8 cellular contexts compared by ENCODE assay signal in genomic region chr6:7313505-7314165, GRCh38. TPM values are rescaled to one million over a fixed set of nuclear protein-coding genes. Genes with fewer than 3 reads are reported as not detected.
DNase-seq lines count a peak whose midpoint lies in the region; ATAC-seq, FAIRE-seq and TF ChIP-seq lines count a peak whose summit lies in the region.

No MANE protein-coding gene starts in this region.

- H3K9me3 Mint-ChIP-seq in T-helper 1 cell treated with Interleukin-12 subunit alpha and Interleukin-12 subunit beta and Interleukin-4 antibody, amounts not matched to agents 30 μg/mL and 1 μg/mL, for 36 hours, result peaks cover 5% of the 10 kb centered on the region
- no peaks in the 10 kb centered on the region for H3K9me3 Mint-ChIP-seq in activated naive CD8-positive, alpha-beta T cell treated with anti-CD3 and anti-CD28 coated beads, Interleukin-2, amount 10 ng/mL, durations not matched to agents 7 days and 5 days

- 90% methylated on average over 14 of the region's 15 CpGs for WGBS in HepG2 (ENCODE audit: low lambda C conversion rate)
- 87 to 89% methylated on average over 15 of the region's 15 CpGs for WGBS in thyroid gland, 2 donors

- H3K4me1 ChIP-seq in HepG2 (ENCODE audit: insufficient read depth, low read length) (peaks cover 67% of the 10 kb centered on the region), thyroid gland (peaks cover 7 to 13% of the 10 kb centered on the region in 2 donors)

- DNase-seq in T-helper 1 cell (no peak), HepG2 (ENCODE audit: low spot score) (no peak), thyroid gland (no peak), NCI-H524 (lab: John Stamatoyannopoulos, UW) (no peak), GDM1 (lab: John Stamatoyannopoulos, UW) (no peak)
- no peak for DNase-seq in activated naive CD8-positive, alpha-beta T cell treated with anti-CD3 and anti-CD28 coated beads, Interleukin-2, amount 10 ng/mL, durations not matched to agents 7 days and 5 days

- peaks cover 26% of the 10 kb centered on the region for H3K4me1 Mint-ChIP-seq in T-helper 1 cell treated with Interleukin-12 subunit alpha and Interleukin-12 subunit beta and Interleukin-4 antibody, amounts not matched to agents 30 μg/mL and 1 μg/mL, for 36 hours (ENCODE audit: low read depth)
- peaks cover 19% of the 10 kb centered on the region for H3K4me1 Mint-ChIP-seq in activated naive CD8-positive, alpha-beta T cell treated with anti-CD3 and anti-CD28 coated beads, Interleukin-2, amount 10 ng/mL, durations not matched to agents 7 days and 5 days

- peak overlapping the region; percentile 48 to 97 (median 52); a peak in 5 of 6 replicates for H3K4me3 ChIP-seq in HepG2 (replicated peaks in 1 of 3; ENCODE audit: insufficient read depth in 1 of 3, low read depth in 2 of 3, low read length in 3 of 3)
- peak overlapping the region in 2 of 3 donors; percentile 41 to 95 for H3K4me3 ChIP-seq in thyroid gland (replicated peaks in 1 of 3)

- TF ChIP-seq RAD21 in HepG2 (CRISPR knock-in tag; IDR thresholded peaks at IDR 0.05), result no peak

- H2AFZ ChIP-seq in HepG2 (ENCODE audit: low read length), result peak overlapping the region; percentile 59

- ATAC-seq in activated naive CD8-positive, alpha-beta T cell treated with anti-CD3 and anti-CD28 coated beads, Interleukin-2, amount 10 ng/mL, durations not matched to agents 7 days and 5 days (ENCODE audit: low read depth), result no peak
- ATAC-seq in HepG2, result no peak
- ATAC-seq in GM21360 (IDR thresholded peaks at IDR 0.05; ENCODE audit: unreplicated experiment), result no peak

- H3K4me3 Mint-ChIP-seq in T-helper 1 cell treated with Interleukin-12 subunit alpha and Interleukin-12 subunit beta and Interleukin-4 antibody, amounts not matched to agents 30 μg/mL and 1 μg/mL, for 36 hours, result peak overlapping the region; percentile 93
- H3K4me3 Mint-ChIP-seq in activated naive CD8-positive, alpha-beta T cell treated with anti-CD3 and anti-CD28 coated beads, Interleukin-2, amount 10 ng/mL, durations not matched to agents 7 days and 5 days, result peak overlapping the region; percentile 92

- FAIRE-seq in HepG2 (lab: Jason Lieb, UNC), result no peak

- peaks cover 31% of the 10 kb centered on the region for H3K36me3 Mint-ChIP-seq in T-helper 1 cell treated with Interleukin-12 subunit alpha and Interleukin-12 subunit beta and Interleukin-4 antibody, amounts not matched to agents 30 μg/mL and 1 μg/mL, for 36 hours (ENCODE audit: low read depth)
- peaks cover 19% of the 10 kb centered on the region for H3K36me3 Mint-ChIP-seq in activated naive CD8-positive, alpha-beta T cell treated with anti-CD3 and anti-CD28 coated beads, Interleukin-2, amount 10 ng/mL, durations not matched to agents 7 days and 5 days

- peaks cover 6% of the 10 kb centered on the region; the same call in 1 of the 2 replicates for H4K20me1 ChIP-seq in HepG2 (ENCODE audit: insufficient read depth, low read length)

- peak overlapping the region; percentile 78 for H3K4me2 ChIP-seq in HepG2 (ENCODE audit: low read depth, low read length)

- intact Hi-C loops in HepG2 (cut with micrococcal nuclease; ENCODE audit: unreplicated experiment) (loop anchor here (1.0 to 5.0 kb wide), 3 partner anchors 25 to 229 kb away; partner anchors contain the start of gene DSP), thyroid gland (cut with DNase I) (loop anchor here (2.0 kb wide), 1 partner anchor 77 kb away; no protein-coding TSS in a partner anchor)

- TF ChIP-seq POLR2A in HepG2 (IDR thresholded peaks at IDR 0.05; ENCODE audit: insufficient read depth in 1 of 2, low read depth in 2 of 2, low read length in 2 of 2), result no peak
- TF ChIP-seq POLR2A in thyroid gland (IDR thresholded peaks at IDR 0.05), result no peak

- no peak for TF ChIP-seq EP300 in HepG2 (IDR thresholded peaks at IDR 0.05; ENCODE audit: low read depth in 2 of 2, low read length in 2 of 2)
- no peak for TF ChIP-seq EP300 in HepG2 (CRISPR knock-in tag; IDR thresholded peaks at IDR 0.05; ENCODE audit: borderline replicate concordance)

- H3K27ac ChIP-seq in HepG2 (ENCODE audit: extremely low read length, insufficient read depth, low read length), result peak overlapping the region; percentile 77
- H3K27ac ChIP-seq in thyroid gland, result peak overlapping the region; percentile 82 to 98 (median 91)

- H3K9me3 ChIP-seq in HepG2 (ENCODE audit: low read length), result no peaks in the 10 kb centered on the region
- H3K9me3 ChIP-seq in thyroid gland, result no peaks in the 10 kb centered on the region

- CTCF ChIA-PET in HepG2 (lab: Yijun Ruan, JAX; ENCODE audit: low intra/inter-chr PET ratio, low total read pairs), result interaction anchor here (1.9 kb wide), 1 partner anchor 25 kb away, joined by 5 read pairs; no protein-coding TSS in a partner anchor

- peak overlapping the region; percentile 90 for H3K27ac Mint-ChIP-seq in T-helper 1 cell treated with Interleukin-12 subunit alpha and Interleukin-12 subunit beta and Interleukin-4 antibody, amounts not matched to agents 30 μg/mL and 1 μg/mL, for 36 hours
- peak overlapping the region; percentile 89 for H3K27ac Mint-ChIP-seq in activated naive CD8-positive, alpha-beta T cell treated with anti-CD3 and anti-CD28 coated beads, Interleukin-2, amount 10 ng/mL, durations not matched to agents 7 days and 5 days

- peak overlapping the region; percentile 99 for H3K9ac ChIP-seq in HepG2 (ENCODE audit: insufficient read depth, low read depth, low read length)

- peaks cover 44% of the 10 kb centered on the region for H3K79me2 ChIP-seq in HepG2 (ENCODE audit: insufficient read depth, low read length)

- in situ Hi-C loops in HepG2 (cut with HindIII; ENCODE audit: extremely low pct_ligation_motif_present, low pct_unique_long_range_greater_than_20kb), result no loop called here

- TSS peak; percentile 95 for BruUV-seq in HepG2 (replicated peaks; lab: Mats Ljungman, UMichigan)

- H3K36me3 ChIP-seq in HepG2 (replicated peaks in 1 of 2; ENCODE audit: control insufficient read depth in 1 of 2, insufficient read depth in 2 of 2, low read length in 2 of 2) (peaks cover 2 to 13% of the 10 kb centered on the region in 2 experiments), thyroid gland (peaks cover 6 to 9% of the 10 kb centered on the region in 2 donors)

- no peaks in the 10 kb centered on the region for H3K27me3 Mint-ChIP-seq in T-helper 1 cell treated with Interleukin-12 subunit alpha and Interleukin-12 subunit beta and Interleukin-4 antibody, amounts not matched to agents 30 μg/mL and 1 μg/mL, for 36 hours (ENCODE audit: low read depth)
- peaks cover 2% of the 10 kb centered on the region for H3K27me3 Mint-ChIP-seq in activated naive CD8-positive, alpha-beta T cell treated with anti-CD3 and anti-CD28 coated beads, Interleukin-2, amount 10 ng/mL, durations not matched to agents 7 days and 5 days

- POLR2A ChIA-PET in activated naive CD8-positive, alpha-beta T cell treated with anti-CD3 and anti-CD28 coated beads, Interleukin-2, amount 10 ng/mL, durations not matched to agents 7 days and 5 days (lab: Charles Lee), result interaction anchor here (4.7 kb wide), 1 partner anchor 76 kb away, joined by 19 read pairs; the partner anchor contains the start of genes CAGE1 and RIOK1
- POLR2A ChIA-PET in HepG2 (lab: Yijun Ruan, JAX), result interaction anchor here (0.9 to 4.3 kb wide), 6 partner anchors 16 to 229 kb away, joined by 3 to 39 read pairs (median 4); partner anchors contain the start of genes CAGE1, DSP and RIOK1

- H3K27me3 ChIP-seq in HepG2 (ENCODE audit: control insufficient read depth in 1 of 2, insufficient read depth in 2 of 2, low read length in 2 of 2) (no peaks in the 10 kb centered on the region; a peak in 1 of 5 replicates), thyroid gland (no peaks in the 10 kb centered on the region)

- no peak for TF ChIP-seq CTCF in HepG2 (CRISPR knock-in tag; IDR thresholded peaks at IDR 0.05)
- no peak for TF ChIP-seq CTCF in thyroid gland (IDR thresholded peaks at IDR 0.05)

TF ChIP-seq in HepG2, 621 proteins besides CTCF, POLR2A, EP300 and RAD21 (continues in another document):
- no peak for TF ChIP-seq SIN3B (IDR thresholded peaks at IDR 0.05; ENCODE audit: low read length)
- no peak for TF ChIP-seq ATM (IDR thresholded peaks at IDR 0.05; ENCODE audit: borderline replicate concordance)

RNA-seq across cellular contexts. Expression of gene SSR1, which starts 0.6 kb away (rescaled TPM):
- total RNA-seq in activated naive CD8-positive, alpha-beta T cell treated with anti-CD3 and anti-CD28 coated beads, Interleukin-2, amount 10 ng/mL, durations not matched to agents 7 days and 5 days, result 100 to 1,000 TPM; 112 to 123 TPM
- total RNA-seq in HepG2 (2016; rRNA removed; fragmentation: Illumina TruSeq; extraction: Trizol) (208 and 243 TPM in 2 replicates), thyroid gland (100 to 1,000 TPM in 1 of 4 donors, 10 to 100 TPM in 3; 55.9 to 113 (median 74.8) TPM)
- 39.6 and 42.9 TPM in 2 replicates for total RNA-seq in HepG2 (2016; cell fraction: cytosol; rRNA removed; fragmentation: Illumina TruSeq; extraction: Trizol; ENCODE audit: low read depth)
- total RNA-seq in HepG2 (2016; cell fraction: insoluble cytoplasmic fraction; rRNA removed; fragmentation: Illumina TruSeq; extraction: Trizol), result 200 and 237 TPM in 2 replicates
- 91.8 and 97.7 TPM in 2 replicates for total RNA-seq in HepG2 (2016; cell fraction: membrane; rRNA removed; fragmentation: Illumina TruSeq; extraction: Trizol)
- total RNA-seq in HepG2 (2016; cell fraction: nucleus; rRNA removed; fragmentation: Illumina TruSeq; extraction: Trizol), result 235 and 275 TPM in 2 replicates
- polyA plus RNA-seq in HepG2 (2011; rRNA removed), result 135 and 203 TPM in 2 replicates
- polyA plus RNA-seq in HepG2 (2011; cell fraction: cytosol; rRNA removed), result 77.3 and 119 TPM in 2 replicates
- polyA plus RNA-seq in HepG2 (2011; cell fraction: nucleus; rRNA removed), result 28.6 and 39.3 TPM in 2 replicates
- polyA plus RNA-seq in HepG2 (2012), result 148 and 179 TPM in 2 replicates
- 33.8 and 41.9 TPM in 2 replicates for polyA plus RNA-seq in HepG2 (2016; cell fraction: cytosol; fragmentation: Illumina TruSeq; extraction: Trizol; ENCODE audit: low read depth)
- 176 and 181 TPM in 2 replicates for polyA plus RNA-seq in HepG2 (2016; cell fraction: insoluble cytoplasmic fraction; fragmentation: Illumina TruSeq; extraction: Trizol; ENCODE audit: low read depth)
- 64.9 and 66.7 TPM in 2 replicates for polyA plus RNA-seq in HepG2 (2016; cell fraction: membrane; fragmentation: Illumina TruSeq; extraction: Trizol; ENCODE audit: low read depth)
- polyA plus RNA-seq in HepG2 (2016; cell fraction: nucleus; fragmentation: Illumina TruSeq; extraction: Trizol; ENCODE audit: insufficient read depth, low read depth), result 275 and 279 TPM in 2 replicates
- 76.5 and 121 TPM in 2 replicates for polyA minus RNA-seq in HepG2 (2011; rRNA and poly(A)+ RNA removed; ENCODE audit: low replicate concordance)
- 135 and 140 TPM in 2 replicates for polyA minus RNA-seq in HepG2 (2011; cell fraction: cytosol; rRNA and poly(A)+ RNA removed)
- polyA minus RNA-seq in HepG2 (2011; cell fraction: nucleus; rRNA and poly(A)+ RNA removed), result 83.2 and 87.0 TPM in 2 replicates
